26 cellular contexts compared by ENCODE assay signal in the genomic region with DNA sequence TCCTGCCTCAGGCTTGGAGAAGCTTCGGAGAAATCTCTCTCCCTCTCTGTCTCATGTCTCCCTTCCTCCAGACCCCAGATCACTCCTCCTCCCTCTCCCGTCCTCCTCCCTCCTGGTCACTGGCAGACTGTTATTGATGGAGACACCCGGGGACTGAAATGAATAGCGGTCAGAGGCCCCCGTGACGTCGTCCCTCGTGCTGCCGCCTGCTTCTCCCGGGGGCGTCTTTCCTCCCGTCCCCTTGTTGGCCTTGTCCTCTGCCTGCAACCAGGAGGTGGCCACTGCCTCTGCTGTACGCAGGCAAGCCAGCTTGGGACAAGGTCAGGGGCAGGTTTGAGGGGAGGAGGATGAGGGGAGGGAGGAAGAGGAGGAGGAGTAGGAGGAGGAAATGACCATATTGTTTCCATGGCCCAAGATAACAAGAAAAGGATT.
DNase-seq lines count a peak whose midpoint lies in the region; ATAC-seq and TF ChIP-seq lines count a peak whose summit lies in the region.
"Had no signal": no experiment of that assay in that cellular context is flagged by ENCODE, and none has a peak within 500 bp of the region (broad histone marks: within the 10 kb centered on the region; RNA-seq: fewer than 3 reads in every experiment).

No MANE protein-coding gene starts in this region.

- peak; percentile 59 to 85 for ATAC-seq in right cardiac atrium
- ATAC-seq in GM21717 (IDR thresholded peaks at IDR 0.05; ENCODE audit: unreplicated experiment) = no peak
- no peak for ATAC-seq in T-cell (replicated peaks in 1 of 4)
- ATAC-seq: body of pancreas; K562; psoas muscle; stimulated activated naive B cell treated with anti-CD40 and anti-IgM and Interleukin-4, amounts not matched to agents 10 μg/mL and 1 μg/mL and 100 μg/mL, for 72 hours had no signal

- H3K27ac Mint-ChIP-seq in endothelial cell (ENCODE audit: unreplicated experiment) = no peak overlapping the region
- no peak overlapping the region for H3K27ac Mint-ChIP-seq in nephron progenitor cell
- no peak overlapping the region for H3K27ac Mint-ChIP-seq in T-cell
- H3K27ac Mint-ChIP-seq: CD4-positive, alpha-beta memory T cell; stimulated activated naive B cell treated with anti-CD40 and anti-IgM and Interleukin-4, amounts not matched to agents 10 μg/mL and 1 μg/mL and 100 μg/mL, for 72 hours had no signal

- H3K9me3 ChIP-seq in right cardiac atrium (ENCODE audit: control insufficient read depth, low read length) (no peaks in the 10 kb centered on the region), BE2C (no peaks in the 10 kb centered on the region)
- H3K9me3 ChIP-seq: body of pancreas, psoas muscle had no signal

- no peak overlapping the region for H3K4me3 Mint-ChIP-seq in endothelial cell (ENCODE audit: unreplicated experiment)
- peak overlapping the region; percentile 56 for H3K4me3 Mint-ChIP-seq in nephron progenitor cell
- no peak overlapping the region for H3K4me3 Mint-ChIP-seq in T-cell
- H3K4me3 Mint-ChIP-seq: stimulated activated naive B cell treated with anti-CD40 and anti-IgM and Interleukin-4, amounts not matched to agents 10 μg/mL and 1 μg/mL and 100 μg/mL, for 72 hours had no signal

- intact Hi-C loops in right cardiac atrium (cut with DNase I) (no loop called here), cardiac septum (cut with DNase I) (no loop called here)

- CTCF ChIA-PET in T-cell (lab: Charles Lee) = no interaction called here

- DNase-seq in right cardiac atrium (peak in 1 of 3 donors; percentile 27), cardiac septum (ENCODE audit: low spot score) (no peak), endothelial cell (ENCODE audit: low spot score) (peak; percentile 10), nephron progenitor cell (peak; percentile 30), BE2C (no peak), NCI-H82 (lab: John Stamatoyannopoulos, UW) (no peak), T-cell (no peak)
- DNase-seq: activated CD4-positive, alpha-beta T cell treated with anti-CD3 and anti-CD28 coated beads, Interleukin-2, amount 50 U/mL, for 48 hours; activated CD4-positive, CD25-positive, alpha-beta regulatory T cell treated with anti-CD3 and anti-CD28 coated beads, Interleukin-2, amount 50 U/mL, for 72 hours; activated naive CD4-positive, alpha-beta T cell treated with Interleukin-2 at 50 U/mL for 16 hours; activated T-cell treated with anti-CD3 and anti-CD28 coated beads, Interleukin-2, amount 50 U/mL, for 48 hours; AML-193; body of pancreas; CD4-positive, alpha-beta memory T cell; GOT3; NCI-H1092; NCI-H1694 treated with DMSO at 0.1 percent for 48 hours; NCI-H524 treated with DMSO at 0.1 percent for 48 hours; NK-92 treated with Interleukin-12 subunit alpha and Interleukin-12 subunit beta, amount 100 ng/mL, for 24 hours; nucleus accumbens; psoas muscle; stimulated activated naive B cell treated with anti-CD40 and anti-IgM and Interleukin-4, amounts not matched to agents 10 μg/mL and 1 μg/mL and 100 μg/mL, for 72 hours; T-helper 2 cell had no signal

- WGBS in right cardiac atrium = 3% methylated on average over 13 of the region's 13 CpGs

- H3K4me3 ChIP-seq in right cardiac atrium (ENCODE audit: low read length) = no peak overlapping the region
- no peak overlapping the region for H3K4me3 ChIP-seq in BE2C (ENCODE audit: low read depth, low read length)
- H3K4me3 ChIP-seq: body of pancreas, K562, psoas muscle, skin epidermis had no signal

- POLR2A ChIA-PET in T-cell (lab: Charles Lee) = no interaction called here

- no peaks in the 10 kb centered on the region for H3K27me3 ChIP-seq in right cardiac atrium (ENCODE audit: control insufficient read depth, insufficient read depth)
- H3K27me3 ChIP-seq in BE2C = no peaks in the 10 kb centered on the region

- H3K36me3 Mint-ChIP-seq in endothelial cell (ENCODE audit: low read depth, unreplicated experiment) = no peaks in the 10 kb centered on the region
- H3K36me3 Mint-ChIP-seq in nephron progenitor cell (ENCODE audit: low read depth) = no peaks in the 10 kb centered on the region
- H3K36me3 Mint-ChIP-seq in T-cell = no peaks in the 10 kb centered on the region
- H3K36me3 Mint-ChIP-seq: CD4-positive, alpha-beta memory T cell; stimulated activated naive B cell treated with anti-CD40 and anti-IgM and Interleukin-4, amounts not matched to agents 10 μg/mL and 1 μg/mL and 100 μg/mL, for 72 hours had no signal

- TF ChIP-seq CTCF in endothelial cell (IDR thresholded peaks at IDR 0.05; ENCODE audit: unreplicated experiment) (no peak), nephron progenitor cell (IDR thresholded peaks at IDR 0.05) (no peak), BE2C (IDR thresholded peaks at IDR 0.05; ENCODE audit: low read depth, low read length) (no peak)

- H3K9me3 Mint-ChIP-seq in endothelial cell (ENCODE audit: unreplicated experiment) = no peaks in the 10 kb centered on the region
- no peaks in the 10 kb centered on the region for H3K9me3 Mint-ChIP-seq in nephron progenitor cell
- H3K9me3 Mint-ChIP-seq in T-cell = no peaks in the 10 kb centered on the region

- no peaks in the 10 kb centered on the region for H3K36me3 ChIP-seq in BE2C

- no peaks in the 10 kb centered on the region for H3K4me1 ChIP-seq in right cardiac atrium (ENCODE audit: control insufficient read depth, insufficient read depth, low read length)
- peaks cover 3% of the 10 kb centered on the region for H3K4me1 ChIP-seq in BE2C
- H3K4me1 ChIP-seq: psoas muscle had no signal

- H3K4me1 Mint-ChIP-seq in endothelial cell (ENCODE audit: unreplicated experiment) = peaks cover 53% of the 10 kb centered on the region
- H3K4me1 Mint-ChIP-seq in nephron progenitor cell = peaks cover 60% of the 10 kb centered on the region
- H3K4me1 Mint-ChIP-seq in T-cell = peaks cover 10 to 22% (median 11%) of the 10 kb centered on the region in 3 donors

- H3K27me3 Mint-ChIP-seq in endothelial cell (ENCODE audit: unreplicated experiment) = peaks cover 22% of the 10 kb centered on the region
- H3K27me3 Mint-ChIP-seq in nephron progenitor cell (ENCODE audit: low read depth, poor library complexity) = peaks cover 68% of the 10 kb centered on the region
- H3K27me3 Mint-ChIP-seq in T-cell = peaks cover 55 to 60% of the 10 kb centered on the region in 2 donors

- H3K27ac ChIP-seq in right cardiac atrium (ENCODE audit: low read length) = no peak overlapping the region
- H3K27ac ChIP-seq: body of pancreas, psoas muscle, skin epidermis had no signal

Comparison
In these comparisons a context has a peak if more than half of its experiments do, and no peak if none do; other contexts are left out.
1. ATAC-seq: peak in right cardiac atrium (2 of 2); none in GM21717 (single experiment) and T-cell (0 of 4).
2. DNase-seq: peak in endothelial cell (single experiment) and nephron progenitor cell (single experiment); none in cardiac septum (single experiment), BE2C (single experiment), NCI-H82 (single experiment) and T-cell (0 of 34).